In the genomic region with DNA sequence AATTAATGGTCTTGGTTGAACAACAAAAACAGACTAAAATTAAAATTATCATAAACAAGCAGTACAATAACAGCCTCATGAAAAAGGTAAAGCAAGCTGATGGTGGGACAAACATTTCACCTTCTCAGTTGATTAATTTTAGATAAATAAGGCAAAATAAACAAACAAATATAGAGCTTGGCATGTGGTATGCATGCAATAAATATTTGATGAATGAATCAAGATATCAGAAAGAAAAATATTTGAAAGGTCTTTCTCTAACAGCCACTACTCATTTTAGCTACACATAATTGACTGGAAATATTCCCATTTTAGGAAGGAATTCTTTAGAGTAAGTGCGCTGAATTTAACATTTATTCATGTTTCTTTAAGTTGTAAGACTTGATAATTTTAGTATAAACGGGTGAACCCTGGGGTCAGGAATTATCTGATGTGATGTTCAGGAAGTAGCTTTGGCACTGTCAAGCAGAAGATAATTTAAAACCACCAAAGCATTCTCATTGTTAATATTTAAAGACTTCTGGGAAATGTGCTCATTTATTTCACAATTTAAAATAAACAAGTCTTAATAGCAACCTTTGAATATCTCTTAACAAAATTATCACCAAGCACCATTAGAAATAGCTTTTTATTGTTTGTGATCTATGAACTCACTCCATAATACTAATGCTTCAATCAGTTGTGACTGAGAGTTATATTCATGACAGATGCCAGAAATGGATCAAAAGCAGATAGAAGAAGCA, we compare ENCODE assay signal across 26 cellular contexts.
DNase-seq lines count a peak whose midpoint lies in the region; ATAC-seq and TF ChIP-seq lines count a peak whose summit lies in the region.
"Had no signal": no experiment of that assay in that cellular context is flagged by ENCODE, and none has a peak within 500 bp of the region (broad histone marks: within the 10 kb centered on the region; RNA-seq: fewer than 3 reads in every experiment).

No MANE protein-coding gene starts in this region.

- WGBS in liver = 33% methylated on average over 2 of the region's 2 CpGs
- 36 to 41% methylated on average over 2 of the region's 2 CpGs for WGBS in aorta, 2 donors

- H3K27me3 ChIP-seq in liver (ENCODE audit: control insufficient read depth in 4 of 4, insufficient read depth in 4 of 4, low read length in 3 of 4) = no peaks in the 10 kb centered on the region
- H3K27me3 ChIP-seq in aorta (ENCODE audit: control insufficient read depth in 1 of 2, insufficient read depth in 2 of 2, low read length in 1 of 2) = no peaks in the 10 kb centered on the region
- H3K27me3 ChIP-seq: adrenal gland, right atrium auricular region, SJCRH30 had no signal

- intact Hi-C loops in aorta (cut with DNase I) = no loop called here
- intact Hi-C loops in activated CD4-positive, alpha-beta T cell treated with anti-CD3 and anti-CD28 coated beads, Interleukin-2, amount 10 ng/mL, durations not matched to agents 24 days and 14 days (cut with micrococcal nuclease) = no loop called here

- H3K9me3 Mint-ChIP-seq in stimulated activated effector memory CD8-positive, alpha-beta T cell treated with anti-CD3 and anti-CD28 coated beads, Interleukin-12 subunit alpha, Interleukin-12 subunit beta, amount 100 ng/mL, for 72 hours = no peaks in the 10 kb centered on the region
- H3K9me3 Mint-ChIP-seq in activated CD4-positive, alpha-beta T cell treated with anti-CD3 and anti-CD28 coated beads, Interleukin-2, amount 10 ng/mL, durations not matched to agents 24 days and 14 days = peaks cover 16% of the 10 kb centered on the region

- no peak overlapping the region for H3K9ac ChIP-seq in liver (ENCODE audit: low read depth in 1 of 2, low read length in 2 of 2)

- no peak overlapping the region for H3K4me3 Mint-ChIP-seq in stimulated activated effector memory CD8-positive, alpha-beta T cell treated with anti-CD3 and anti-CD28 coated beads, Interleukin-12 subunit alpha, Interleukin-12 subunit beta, amount 100 ng/mL, for 72 hours
- no peak overlapping the region for H3K4me3 Mint-ChIP-seq in activated CD4-positive, alpha-beta T cell treated with anti-CD3 and anti-CD28 coated beads, Interleukin-2, amount 10 ng/mL, durations not matched to agents 24 days and 14 days
- H3K4me3 Mint-ChIP-seq: CD4-positive, alpha-beta T cell; naive B cell; T-helper 1 cell treated with Interleukin-12 subunit alpha and Interleukin-12 subunit beta and Interleukin-4 antibody, amounts not matched to agents 30 μg/mL and 1 μg/mL, for 36 hours had no signal

- H3K36me3 ChIP-seq in liver (ENCODE audit: control insufficient read depth in 4 of 4, insufficient read depth in 3 of 4, low read depth in 1 of 4, low read length in 3 of 4) (no peaks in the 10 kb centered on the region), aorta (ENCODE audit: control insufficient read depth in 1 of 2, insufficient read depth in 2 of 2, low read length in 1 of 2) (no peaks in the 10 kb centered on the region)
- H3K36me3 ChIP-seq: adrenal gland, right atrium auricular region, SJCRH30, thoracic aorta had no signal

- peaks cover 6% of the 10 kb centered on the region for H3K27me3 Mint-ChIP-seq in activated CD4-positive, alpha-beta T cell treated with anti-CD3 and anti-CD28 coated beads, Interleukin-2, amount 10 ng/mL, durations not matched to agents 24 days and 14 days
- H3K27me3 Mint-ChIP-seq: CD4-positive, alpha-beta T cell; naive B cell had no signal

- DNase-seq in OCI-M1 (lab: John Stamatoyannopoulos, UW) (peak; percentile 31), cardiac fibroblast (ENCODE audit: low read depth in 2 of 2) (peak; percentile 29 to 64), aorta (no peak), OCI-M2 (lab: John Stamatoyannopoulos, UW; ENCODE audit: unreplicated experiment) (no peak)
- no peak for DNase-seq in stimulated activated effector memory CD8-positive, alpha-beta T cell treated with anti-CD3 and anti-CD28 coated beads, Interleukin-12 subunit alpha, Interleukin-12 subunit beta, amount 100 ng/mL, for 72 hours (ENCODE audit: low spot score in 2 of 2)
- no peak for DNase-seq in activated CD4-positive, alpha-beta T cell treated with anti-CD3 and anti-CD28 coated beads, Interleukin-2, amount 10 ng/mL, durations not matched to agents 24 days and 14 days
- DNase-seq: activated CD4-positive, alpha-beta T cell treated with anti-CD3 and anti-CD28 coated beads for 4 hours; activated naive CD4-positive, alpha-beta T cell treated with Interleukin-2 at 50 U/mL for 16 hours; activated T-cell treated with anti-CD3 and anti-CD28 coated beads, Interleukin-2, amount 50 U/mL, for 48 hours; adrenal gland; CD4-positive, alpha-beta T cell; cortex of kidney; HCEC 1CT; head of caudate nucleus; left cardiac atrium; naive B cell; NCI-H1436; NCI-H510A treated with DMSO at 0.1 percent for 48 hours; NK-92 treated with Interleukin-12 subunit alpha and Interleukin-12 subunit beta, amount 100 ng/mL, for 24 hours; SJCRH30; stimulated activated CD4-positive, alpha-beta T cell treated with anti-CD3 and anti-CD28 coated beads, Interleukin-4, amount 100 ng/mL, for 24 hours; stimulated activated naive CD4-positive, alpha-beta T cell treated with Interleukin-2 at 50 U/mL for 16 hours had no signal

- H3K4me3 ChIP-seq in cardiac fibroblast (replicated peaks in 1 of 2; ENCODE audit: low read depth in 2 of 2, low read length in 2 of 2) = no peak overlapping the region
- no peak overlapping the region for H3K4me3 ChIP-seq in liver (ENCODE audit: low read depth in 1 of 3, low read length in 3 of 3)
- H3K4me3 ChIP-seq in aorta (ENCODE audit: low read length in 2 of 2) = no peak overlapping the region
- H3K4me3 ChIP-seq: adrenal gland, right atrium auricular region, SJCRH30, thoracic aorta had no signal

- peak; percentile 41 to 48 for TF ChIP-seq RAD21 in liver (IDR thresholded peaks at IDR 0.05)

- TF ChIP-seq CTCF in cardiac fibroblast (IDR thresholded peaks at IDR 0.05; ENCODE audit: low read depth, low read length) (no peak), liver (IDR thresholded peaks at IDR 0.05; ENCODE audit: low read depth, low read length, missing input control) (no peak)

- no peak overlapping the region for H3K27ac Mint-ChIP-seq in stimulated activated effector memory CD8-positive, alpha-beta T cell treated with anti-CD3 and anti-CD28 coated beads, Interleukin-12 subunit alpha, Interleukin-12 subunit beta, amount 100 ng/mL, for 72 hours
- no peak overlapping the region for H3K27ac Mint-ChIP-seq in activated CD4-positive, alpha-beta T cell treated with anti-CD3 and anti-CD28 coated beads, Interleukin-2, amount 10 ng/mL, durations not matched to agents 24 days and 14 days
- H3K27ac Mint-ChIP-seq: CD4-positive, alpha-beta T cell; naive B cell; T-helper 1 cell treated with Interleukin-12 subunit alpha and Interleukin-12 subunit beta and Interleukin-4 antibody, amounts not matched to agents 30 μg/mL and 1 μg/mL, for 36 hours had no signal

- H3K9me3 ChIP-seq in liver (ENCODE audit: control insufficient read depth in 4 of 4, low read length in 3 of 4) = peaks cover 0 to 2% (median 0%) of the 10 kb centered on the region in 4 donors
- H3K9me3 ChIP-seq in aorta (ENCODE audit: control insufficient read depth, low read length) = no peaks in the 10 kb centered on the region
- H3K9me3 ChIP-seq: adrenal gland, right atrium auricular region, SJCRH30, thoracic aorta had no signal

- ATAC-seq in stimulated activated effector memory CD8-positive, alpha-beta T cell treated with anti-CD3 and anti-CD28 coated beads, Interleukin-12 subunit alpha, Interleukin-12 subunit beta, amount 100 ng/mL, for 72 hours = no peak
- no peak for ATAC-seq in aorta (ENCODE audit: low FRiP score)
- ATAC-seq: left cardiac atrium had no signal

- no peaks in the 10 kb centered on the region for H3K36me3 Mint-ChIP-seq in stimulated activated effector memory CD8-positive, alpha-beta T cell treated with anti-CD3 and anti-CD28 coated beads, Interleukin-12 subunit alpha, Interleukin-12 subunit beta, amount 100 ng/mL, for 72 hours
- peaks cover 6% of the 10 kb centered on the region for H3K36me3 Mint-ChIP-seq in activated CD4-positive, alpha-beta T cell treated with anti-CD3 and anti-CD28 coated beads, Interleukin-2, amount 10 ng/mL, durations not matched to agents 24 days and 14 days (ENCODE audit: low read depth)
- H3K36me3 Mint-ChIP-seq: naive B cell had no signal

- H3K4me1 Mint-ChIP-seq in stimulated activated effector memory CD8-positive, alpha-beta T cell treated with anti-CD3 and anti-CD28 coated beads, Interleukin-12 subunit alpha, Interleukin-12 subunit beta, amount 100 ng/mL, for 72 hours = no peaks in the 10 kb centered on the region
- peaks cover 5% of the 10 kb centered on the region for H3K4me1 Mint-ChIP-seq in activated CD4-positive, alpha-beta T cell treated with anti-CD3 and anti-CD28 coated beads, Interleukin-2, amount 10 ng/mL, durations not matched to agents 24 days and 14 days
- H3K4me1 Mint-ChIP-seq: naive B cell had no signal

- H3K27ac ChIP-seq in liver (ENCODE audit: low read depth in 1 of 2, low read length in 2 of 2) = peak overlapping the region; percentile 20 to 47
- H3K27ac ChIP-seq in aorta (ENCODE audit: low read depth in 1 of 2, low read length in 2 of 2) = no peak overlapping the region
- H3K27ac ChIP-seq: right atrium auricular region, SJCRH30, thoracic aorta had no signal

- peaks cover 8 to 22% (median 15%) of the 10 kb centered on the region in 4 donors for H3K4me1 ChIP-seq in liver (ENCODE audit: control insufficient read depth in 4 of 4, insufficient read depth in 4 of 4, low read length in 3 of 4)
- H3K4me1 ChIP-seq in aorta (ENCODE audit: control insufficient read depth in 1 of 2, insufficient read depth in 2 of 2, low read length in 2 of 2) = peaks cover 0 to 2% of the 10 kb centered on the region in 2 donors

TF ChIP-seq in liver, 16 proteins besides CTCF, POLR2A, EP300 and RAD21 (continues in another document):
- TF ChIP-seq HNF4A (conservative IDR thresholded peaks at IDR 0.05) (peak; percentile 73 to 80), FOXA1 (IDR thresholded peaks at IDR 0.05) (no peak), JUND (IDR thresholded peaks at IDR 0.05) (peak; percentile 62 to 68), TAF1 (conservative IDR thresholded peaks at IDR 0.05) (no peak), HNF4G (IDR thresholded peaks at IDR 0.05) (no peak), FOXA2 (IDR thresholded peaks at IDR 0.05) (peak; percentile 67)
- TF ChIP-seq, protein P1, sequence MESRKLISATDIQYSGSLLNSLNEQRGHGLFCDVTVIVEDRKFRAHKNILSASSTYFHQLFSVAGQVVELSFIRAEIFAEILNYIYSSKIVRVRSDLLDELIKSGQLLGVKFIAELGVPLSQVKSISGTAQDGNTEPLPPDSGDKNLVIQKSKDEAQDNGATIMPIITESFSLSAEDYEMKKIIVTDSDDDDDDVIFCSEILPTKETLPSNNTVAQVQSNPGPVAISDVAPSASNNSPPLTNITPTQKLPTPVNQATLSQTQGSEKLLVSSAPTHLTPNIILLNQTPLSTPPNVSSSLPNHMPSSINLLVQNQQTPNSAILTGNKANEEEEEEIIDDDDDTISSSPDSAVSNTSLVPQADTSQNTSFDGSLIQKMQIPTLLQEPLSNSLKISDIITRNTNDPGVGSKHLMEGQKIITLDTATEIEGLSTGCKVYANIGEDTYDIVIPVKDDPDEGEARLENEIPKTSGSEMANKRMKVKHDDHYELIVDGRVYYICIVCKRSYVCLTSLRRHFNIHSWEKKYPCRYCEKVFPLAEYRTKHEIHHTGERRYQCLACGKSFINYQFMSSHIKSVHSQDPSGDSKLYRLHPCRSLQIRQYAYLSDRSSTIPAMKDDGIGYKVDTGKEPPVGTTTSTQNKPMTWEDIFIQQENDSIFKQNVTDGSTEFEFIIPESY (IDR thresholded peaks at IDR 0.05) = peak; percentile 61

Comparison
In these comparisons a context has a peak if more than half of its experiments do, and no peak if none do; other contexts are left out.
1. DNase-seq: peak in OCI-M1 (single experiment) and cardiac fibroblast (2 of 2); none in stimulated activated effector memory CD8-positive, alpha-beta T cell treated with anti-CD3 and anti-CD28 coated beads, Interleukin-12 subunit alpha, Interleukin-12 subunit beta, amount 100 ng/mL, for 72 hours (0 of 2), aorta (0 of 2), OCI-M2 (single experiment) and activated CD4-positive, alpha-beta T cell treated with anti-CD3 and anti-CD28 coated beads, Interleukin-2, amount 10 ng/mL, durations not matched to agents 24 days and 14 days (single experiment).
2. H3K27ac ChIP-seq: peak in liver (2 of 2); none in aorta (0 of 2).